In genomic region chr2:112790305-112790704, GRCh38 we compare ENCODE assay signal across 30 cellular contexts. TPM values are rescaled to one million over a fixed set of nuclear protein-coding genes. Genes with fewer than 3 reads are reported as not detected.
"Had no signal": no experiment of that assay in that cellular context is flagged by ENCODE, and none has a peak within 500 bp of the region (broad histone marks: within the 10 kb centered on the region; RNA-seq: fewer than 3 reads in every experiment).

No MANE protein-coding gene starts in this region.

- FAIRE-seq: astrocyte, keratinocyte, urothelium cell line had no signal

- H3K9me3 ChIP-seq: gastroesophageal sphincter, right atrium auricular region, spleen, testis, transverse colon had no signal

- H3K4me1 ChIP-seq: right atrium auricular region, testis had no signal

- H3K4me3 ChIP-seq: coronary artery, gastroesophageal sphincter, right atrium auricular region, spleen, testis, transverse colon had no signal

- ATAC-seq: activated T-cell treated with anti-CD3 and anti-CD28 coated beads, Interleukin-2, amount 50 U/mL, for 4 hours; activated T-helper 17 cell treated with anti-CD3 and anti-CD28 coated beads, Interleukin-2, amount 50 U/mL, for 72 hours; effector memory CD8-positive, alpha-beta T cell; gastroesophageal sphincter; left cardiac atrium; naive thymus-derived CD4-positive, alpha-beta T cell; T-helper 17 cell had no signal

- DNase-seq: activated CD4-positive, alpha-beta memory T cell treated with anti-CD3 and anti-CD28 coated beads for 36 hours; activated CD4-positive, alpha-beta T cell treated with anti-CD3 and anti-CD28 coated beads, Interleukin-2, amount 10 ng/mL, durations not matched to agents 24 days and 14 days; activated CD4-positive, CD25-positive, alpha-beta regulatory T cell treated with anti-CD3 and anti-CD28 coated beads, Interleukin-2, amount 50 U/mL, for 72 hours; activated gamma-delta T cell treated with Interleukin-2 at 50 U/mL for 16 hours; activated naive CD4-positive, alpha-beta T cell treated with anti-CD3 and anti-CD28 coated beads, Interleukin-2, amount 50 U/mL, for 16 hours; activated T-cell treated with anti-CD3 and anti-CD28 coated beads, Interleukin-2, amount 50 U/mL, for 4 hours; amniotic stem cell; brain microvascular endothelial cell; effector memory CD8-positive, alpha-beta T cell; hippocampal formation; left cardiac atrium; naive thymus-derived CD4-positive, alpha-beta T cell; spleen; stimulated activated naive CD4-positive, alpha-beta T cell treated with Interleukin-2 at 50 U/mL for 16 hours; T-helper 17 cell; T1000; testis; transverse colon; WERI-Rb-1 had no signal

- H3K27me3 ChIP-seq: brain microvascular endothelial cell, gastroesophageal sphincter, right atrium auricular region, spleen, testis, transverse colon had no signal

- H3K27ac ChIP-seq: brain microvascular endothelial cell, coronary artery, gastroesophageal sphincter, right atrium auricular region, spleen, testis, transverse colon, WERI-Rb-1 had no signal

- H3K36me3 ChIP-seq: brain microvascular endothelial cell, gastroesophageal sphincter, right atrium auricular region, spleen, transverse colon, WERI-Rb-1 had no signal

RNA-seq across cellular contexts. Expression of gene IL1A, which starts 6.0 kb away (rescaled TPM):
- total RNA-seq: cardiac septum, gastroesophageal sphincter, left cardiac atrium, right atrium auricular region, transverse colon had no signal
- polyA plus RNA-seq: naive thymus-derived CD4-positive, alpha-beta T cell had no signal

RNA-seq across cellular contexts. Expression of gene CKAP2L, which starts 25.9 kb away (rescaled TPM):
- polyA plus RNA-seq: naive thymus-derived CD4-positive, alpha-beta T cell had no signal

RNA-seq across cellular contexts. Expression of gene IL1B, which starts 46.3 kb away (rescaled TPM):
- total RNA-seq: activated CD8-positive, alpha-beta memory T cell treated with anti-CD3 and anti-CD28 coated beads for 36 hours; astrocyte; fibroblast of lung; pulmonary artery endothelial cell had no signal
- polyA plus RNA-seq: naive thymus-derived CD4-positive, alpha-beta T cell had no signal
